Comparison of ENCODE assay signal across 35 cellular contexts in genomic region chr13:105785436-105785835, GRCh38.
"Had no signal": no experiment of that assay in that cellular context is flagged by ENCODE, and none has a peak within 500 bp of the region (broad histone marks: within the 10 kb centered on the region; RNA-seq: fewer than 3 reads in every experiment).

No MANE protein-coding gene starts in this region.

- H3K27ac ChIP-seq: KMS-11 had no signal

- DNase-seq: Karpas-422, Kasumi-1, MG63, MM.1S, MV-4-11, NCI-H1048, NCI-H1092, NCI-H1092 treated with DMSO at 0.1 percent for 48 hours, NCI-H1105, NCI-H1105 treated with DMSO at 0.1 percent for 48 hours, NCI-H1417, NCI-H1417 treated with DMSO at 0.1 percent for 48 hours, NCI-H1436, NCI-H1436 treated with DMSO at 0.1 percent for 48 hours, NCI-H146, NCI-H1694, NCI-H1694 treated with DMSO at 0.1 percent for 48 hours, NCI-H187, NCI-H187 treated with DMSO at 0.1 percent for 48 hours, NCI-H1930, NCI-H2029, NCI-H2029 treated with DMSO at 0.1 percent for 48 hours, NCI-H2081, NCI-H2081 treated with DMSO at 0.1 percent for 48 hours, NCI-H2107, NCI-H2171, NCI-H2171 treated with DMSO at 0.1 percent for 48 hours, NCI-H2227 treated with DMSO at 0.1 percent for 48 hours, NCI-H226, NCI-H345, NCI-H446, NCI-H446 treated with DMSO at 0.1 percent for 48 hours, NCI-H510A, NCI-H510A treated with DMSO at 0.1 percent for 48 hours had no signal

- H3K4me2 ChIP-seq: KMS-11 had no signal

- H3K4me3 ChIP-seq: MG63 had no signal

- H3K9me3 ChIP-seq: MG63 had no signal

- H3K9ac ChIP-seq: KMS-11 had no signal

- H3K36me3 ChIP-seq: MG63 had no signal

- H3K27me3 ChIP-seq: MG63 had no signal
